ENCODE assay signal across 19 cellular contexts in genomic region chr10:70753841-70754621, GRCh38. TPM values are rescaled to one million over a fixed set of nuclear protein-coding genes. Genes with fewer than 3 reads are reported as not detected.
A peak's percentile ranks its signal among the peaks of the same experiment; 100 is the strongest.
DNase-seq lines count a peak whose midpoint lies in the region; ATAC-seq, FAIRE-seq and TF ChIP-seq lines count a peak whose summit lies in the region.
"Had no signal": no experiment of that assay in that cellular context is flagged by ENCODE, and none has a peak within 500 bp of the region (broad histone marks: within the 10 kb centered on the region; RNA-seq: fewer than 3 reads in every experiment).

No MANE protein-coding gene starts in this region.

- no peaks in the 10 kb centered on the region for H3K36me3 ChIP-seq in right atrium auricular region
- H3K36me3 ChIP-seq: tibial nerve had no signal

- intact Hi-C loops in Right ventricle myocardium inferior (cut with DNase I), result loop anchor here (1.0 kb wide), 1 partner anchor 80 kb away; no protein-coding TSS in a partner anchor

- no peak overlapping the region for H3K4me3 ChIP-seq in right atrium auricular region
- no peak overlapping the region for H3K4me3 ChIP-seq in epithelial cell of proximal tubule (ENCODE audit: low read depth, low read length)
- H3K4me3 ChIP-seq: SK-N-MC, tibial nerve had no signal

- peak overlapping the region in 1 of 2 donors; percentile 11 for H3K27ac ChIP-seq in right atrium auricular region
- H3K27ac ChIP-seq: SK-N-MC had no signal

- peaks cover 0 to 15% of the 10 kb centered on the region in 2 donors for H3K4me1 ChIP-seq in right atrium auricular region

- H3K27me3 ChIP-seq in right atrium auricular region, result no peaks in the 10 kb centered on the region
- H3K27me3 ChIP-seq: tibial nerve had no signal

- DNase-seq in Right ventricle myocardium inferior (ENCODE audit: missing footprints), result no peak
- no peak for DNase-seq in right atrium auricular region (ENCODE audit: low spot score)
- peak; percentile 89 for DNase-seq in epithelial cell of proximal tubule (ENCODE audit: low read depth)
- peak; percentile 59 for DNase-seq in kidney glomerular epithelial cell (lab: John Stamatoyannopoulos, UW)
- no peak for DNase-seq in urothelium cell line (ENCODE audit: low spot score)
- DNase-seq in NCI-H510A treated with DMSO at 0.1 percent for 48 hours (lab: John Stamatoyannopoulos, UW), result no peak
- DNase-seq: activated CD8-positive, alpha-beta memory T cell treated with anti-CD3 and anti-CD28 coated beads for 24 hours; CD8-positive, alpha-beta T cell; effector CD8-positive, alpha-beta T cell; naive thymus-derived CD8-positive, alpha-beta T cell; NCI-H1092 treated with DMSO at 0.1 percent for 48 hours; NCI-H446 treated with DMSO at 0.1 percent for 48 hours; stimulated activated CD4-positive, alpha-beta T cell treated with anti-CD3 and anti-CD28 coated beads, Interleukin-4, amount 100 ng/mL, for 1 hour had no signal

- no peak for TF ChIP-seq CTCF in right atrium auricular region (IDR thresholded peaks at IDR 0.05)
- no peak for TF ChIP-seq CTCF in epithelial cell of proximal tubule (conservative IDR thresholded peaks at IDR 0.05; ENCODE audit: low read depth, low read length)

- H3K9me3 ChIP-seq in right atrium auricular region, result no peaks in the 10 kb centered on the region
- H3K9me3 ChIP-seq: tibial nerve had no signal

- peak; percentile 46 for FAIRE-seq in urothelium cell line (lab: Jason Lieb, UNC)
- FAIRE-seq: H54 had no signal

- ATAC-seq in Right ventricle myocardium inferior, result peak; percentile 76
- ATAC-seq in HG03571 (IDR thresholded peaks at IDR 0.05; ENCODE audit: unreplicated experiment), result no peak
- ATAC-seq in HG03342 (IDR thresholded peaks at IDR 0.05; ENCODE audit: unreplicated experiment), result no peak
- ATAC-seq: CD8-positive, alpha-beta T cell; naive thymus-derived CD8-positive, alpha-beta T cell had no signal

RNA-seq across cellular contexts. Expression of gene TBATA, which starts 31.1 kb away (rescaled TPM):
- total RNA-seq in Right ventricle myocardium inferior, result not detected
- not detected for total RNA-seq in right atrium auricular region
- not detected in 2 replicates for total RNA-seq in epithelial cell of proximal tubule
- total RNA-seq: A172; CD8-positive, alpha-beta T cell; naive thymus-derived CD8-positive, alpha-beta T cell; tibial nerve had no signal

Comparison
In these comparisons a context has a peak if more than half of its experiments do, and no peak if none do; other contexts are left out.
1. DNase-seq: peak in epithelial cell of proximal tubule (single experiment) and kidney glomerular epithelial cell (single experiment); none in Right ventricle myocardium inferior (single experiment), right atrium auricular region (single experiment), urothelium cell line (single experiment) and NCI-H510A treated with DMSO at 0.1 percent for 48 hours (single experiment).